ENCODE assay signal across 21 cellular contexts in genomic region chr3:110774496-110775265, GRCh38.
DNase-seq lines count a peak whose midpoint lies in the region; ATAC-seq and TF ChIP-seq lines count a peak whose summit lies in the region.
"Had no signal": no experiment of that assay in that cellular context is flagged by ENCODE, and none has a peak within 500 bp of the region (broad histone marks: within the 10 kb centered on the region; RNA-seq: fewer than 3 reads in every experiment).

No MANE protein-coding gene starts in this region.

- H3K18ac ChIP-seq in IMR-90 (ENCODE audit: low read depth, low read length), result peak overlapping the region; percentile 94

- H3K9me3 ChIP-seq in IMR-90 (ENCODE audit: control insufficient read depth, insufficient read depth, low read length), result no peaks in the 10 kb centered on the region
- H3K9me3 ChIP-seq: A549, BLaER1, neutrophil, upper lobe of left lung had no signal

- peak; percentile 48 for ATAC-seq in IMR-90 (ENCODE audit: low read depth)
- no peak for ATAC-seq in GM21528 (IDR thresholded peaks at IDR 0.05; ENCODE audit: low FRiP score, unreplicated experiment)
- ATAC-seq in GM18861 (IDR thresholded peaks at IDR 0.05; ENCODE audit: unreplicated experiment), result no peak
- ATAC-seq: activated CD8-positive, alpha-beta T cell treated with anti-CD3 and anti-CD28 coated beads for 36 hours; activated naive CD8-positive, alpha-beta T cell treated with anti-CD3 and anti-CD28 coated beads, Interleukin-2, amount 50 U/mL, for 24 hours had no signal

- POLR2A ChIA-PET in IMR-90 (lab: Charles Lee; ENCODE audit: unreplicated experiment), result no interaction called here

- peak overlapping the region; percentile 78 for H4K91ac ChIP-seq in IMR-90 (ENCODE audit: insufficient read depth, low read depth, low read length)

- H3K9me3 Mint-ChIP-seq in Calu3 (ENCODE audit: low read depth, unreplicated experiment), result no peaks in the 10 kb centered on the region
- H3K9me3 Mint-ChIP-seq in nephron progenitor cell, result no peaks in the 10 kb centered on the region
- H3K9me3 Mint-ChIP-seq: activated CD8-positive, alpha-beta T cell treated with anti-CD3 and anti-CD28 coated beads for 36 hours; activated naive CD8-positive, alpha-beta T cell treated with anti-CD3 and anti-CD28 coated beads, Interleukin-2, amount 50 U/mL, for 24 hours had no signal

- intact Hi-C loops in Calu3 (cut with micrococcal nuclease; ENCODE audit: unreplicated experiment) (loop anchor here (5.0 kb wide), 1 partner anchor 298 kb away; the partner anchor contains the start of gene NECTIN3), IMR-90 (cut with micrococcal nuclease) (loop anchor here (5.0 to 10.0 kb wide), 2 partner anchors 242 to 350 kb away; no protein-coding TSS in a partner anchor)

- H3K9me1 ChIP-seq in IMR-90 (ENCODE audit: insufficient read depth, low read length), result no peaks in the 10 kb centered on the region

- H3K4me1 ChIP-seq in IMR-90 (ENCODE audit: control insufficient read depth, insufficient read depth, low read length), result peaks cover 7% of the 10 kb centered on the region; the same call in 1 of the 2 replicates
- H3K4me1 ChIP-seq: BLaER1, upper lobe of left lung had no signal

- peak overlapping the region; percentile 64 for H3K56ac ChIP-seq in IMR-90 (ENCODE audit: extremely low read depth, insufficient read depth, low read length)

- peak overlapping the region; percentile 25; the same call in 2 of the 3 replicates for H2BK15ac ChIP-seq in IMR-90 (ENCODE audit: low read depth, low read length)

- no peak for TF ChIP-seq POLR2A in IMR-90 (IDR thresholded peaks at IDR 0.05; ENCODE audit: low read depth, low read length)

- dilution Hi-C loops in IMR-90 (cut with HindIII; ENCODE audit: low sequenced_read_pairs, unreplicated experiment), result no loop called here

- in situ Hi-C loops in IMR-90 (cut with MboI; ENCODE audit: low sequenced_read_pairs), result no loop called here
- in situ Hi-C loops in brain microvascular endothelial cell (cut with HindIII; ENCODE audit: low pct_ligation_motif_present, low sequenced_read_pairs), result no loop called here

- peak overlapping the region; percentile 57; the same call in 1 of the 2 replicates for H3K4me2 ChIP-seq in IMR-90 (ENCODE audit: low read depth, low read length)
- H3K4me2 ChIP-seq: BLaER1 had no signal

- H3K27me3 ChIP-seq in IMR-90 (ENCODE audit: control insufficient read depth, insufficient read depth, low read length) (no peaks in the 10 kb centered on the region), brain microvascular endothelial cell (replicated peaks) (no peaks in the 10 kb centered on the region)
- H3K27me3 ChIP-seq: BLaER1, neutrophil, upper lobe of left lung had no signal

- no peak overlapping the region for H2AK9ac ChIP-seq in IMR-90 (replicated peaks; ENCODE audit: low read depth, low read length, poor library complexity)

- H3K36me3 Mint-ChIP-seq in Calu3 (ENCODE audit: insufficient read depth, unreplicated experiment), result no peaks in the 10 kb centered on the region
- H3K36me3 Mint-ChIP-seq in nephron progenitor cell (ENCODE audit: low read depth), result no peaks in the 10 kb centered on the region

- H3K27ac ChIP-seq in IMR-90 (ENCODE audit: insufficient read depth, low read length) (peak overlapping the region; percentile 39), brain microvascular endothelial cell (peak overlapping the region; percentile 53), caudate nucleus (ENCODE audit: low read depth, low read length) (no peak overlapping the region)
- H3K27ac ChIP-seq: BLaER1, neutrophil, upper lobe of left lung had no signal

- 0 out of 2 replicates have a peak, but pooled peaks have one; percentile 5 for TF ChIP-seq RAD21 in IMR-90 (IDR thresholded peaks at IDR 0.05; ENCODE audit: low read length)

- 100% methylated on average over 2 of the region's 7 CpGs; no CpG with 5 or more reads in 1 of the 2 experiments for WGBS in IMR-90 (ENCODE audit: extremely low coverage in 2 of 2, insufficient read length in 1 of 2), 2 experiments

- peak overlapping the region; percentile 57 to 74; a peak in 3 of 4 replicates for H4K8ac ChIP-seq in IMR-90 (ENCODE audit: low read depth in 2 of 2, low read length in 2 of 2)

- H3K4me3 ChIP-seq in IMR-90 (ENCODE audit: insufficient read depth, low read depth, low read length), result no peak overlapping the region
- H3K4me3 ChIP-seq in brain microvascular endothelial cell (ENCODE audit: low read depth, low read length), result no peak overlapping the region
- H3K4me3 ChIP-seq: A549, BLaER1, lung, upper lobe of left lung had no signal

- CTCF ChIA-PET in Calu3 (lab: Charles Lee) (interaction anchor here (0.6 kb wide), 1 partner anchor 1500 kb away, joined by 5 read pairs; no protein-coding TSS in a partner anchor), IMR-90 (lab: Yijun Ruan, JAX) (interaction anchor here (0.7 kb wide), 1 partner anchor 908 kb away, joined by 8 read pairs; no protein-coding TSS in a partner anchor)

- H3K36me3 ChIP-seq in IMR-90 (ENCODE audit: control insufficient read depth, insufficient read depth, low read length) (no peaks in the 10 kb centered on the region), brain microvascular endothelial cell (replicated peaks) (no peaks in the 10 kb centered on the region)
- H3K36me3 ChIP-seq: BLaER1, neutrophil, upper lobe of left lung had no signal

- H3K27ac Mint-ChIP-seq in Calu3 (ENCODE audit: unreplicated experiment), result peak overlapping the region; percentile 13
- H3K27ac Mint-ChIP-seq in nephron progenitor cell, result peak overlapping the region; percentile 86
- H3K27ac Mint-ChIP-seq: activated CD8-positive, alpha-beta T cell treated with anti-CD3 and anti-CD28 coated beads for 36 hours; activated naive CD8-positive, alpha-beta T cell treated with anti-CD3 and anti-CD28 coated beads, Interleukin-2, amount 50 U/mL, for 24 hours had no signal

- H2BK20ac ChIP-seq in IMR-90 (ENCODE audit: low read depth, low read length), result peak overlapping the region; percentile 89

- H3K4me1 Mint-ChIP-seq in Calu3 (ENCODE audit: low read depth, unreplicated experiment) (peaks cover 24% of the 10 kb centered on the region), nephron progenitor cell (peaks cover 13% of the 10 kb centered on the region)
- H3K4me1 Mint-ChIP-seq: activated naive CD8-positive, alpha-beta T cell treated with anti-CD3 and anti-CD28 coated beads, Interleukin-2, amount 50 U/mL, for 24 hours had no signal

- no peak overlapping the region for H2AFZ ChIP-seq in IMR-90 (replicated peaks; ENCODE audit: low read length, poor library complexity)

- H4K5ac ChIP-seq in IMR-90 (ENCODE audit: low read depth, low read length), result peak overlapping the region; percentile 90; the same call in 1 of the 2 replicates

- H3K27me3 Mint-ChIP-seq in Calu3 (ENCODE audit: unreplicated experiment), result no peaks in the 10 kb centered on the region
- H3K27me3 Mint-ChIP-seq in nephron progenitor cell (ENCODE audit: low read depth, poor library complexity), result no peaks in the 10 kb centered on the region
- H3K27me3 Mint-ChIP-seq: activated naive CD8-positive, alpha-beta T cell treated with anti-CD3 and anti-CD28 coated beads, Interleukin-2, amount 50 U/mL, for 24 hours had no signal

- no peak for TF ChIP-seq CTCF in Calu3 (IDR thresholded peaks at IDR 0.05; ENCODE audit: unreplicated experiment)
- no peak for TF ChIP-seq CTCF in IMR-90 (conservative IDR thresholded peaks at IDR 0.05; ENCODE audit: low read depth, low read length)
- no peak for TF ChIP-seq CTCF in brain microvascular endothelial cell (IDR thresholded peaks at IDR 0.05; ENCODE audit: low read depth, low read length, missing control alignments)
- TF ChIP-seq CTCF in nephron progenitor cell (IDR thresholded peaks at IDR 0.05), result no peak

- peak overlapping the region; percentile 74 for H3K4ac ChIP-seq in IMR-90 (ENCODE audit: low read depth, low read length)

- peak overlapping the region; percentile 89 for H2BK120ac ChIP-seq in IMR-90 (ENCODE audit: low read depth, low read length)

- H2AK5ac ChIP-seq in IMR-90 (ENCODE audit: low read depth, low read length), result peak overlapping the region; percentile 54

- peak overlapping the region; percentile 60 for H3K14ac ChIP-seq in IMR-90 (replicated peaks; ENCODE audit: low read depth, low read length)

- peak overlapping the region; percentile 96 for H2BK5ac ChIP-seq in IMR-90 (ENCODE audit: low read depth, low read length, poor library complexity, severe bottlenecking)

- no peaks in the 10 kb centered on the region for H3K79me1 ChIP-seq in IMR-90 (ENCODE audit: low read depth in 1 of 2, low read length in 2 of 2)

- peak overlapping the region; percentile 85; the same call in 1 of the 2 replicates for H3K23ac ChIP-seq in IMR-90 (ENCODE audit: low read depth, low read length)

- H4K20me1 ChIP-seq in IMR-90 (ENCODE audit: insufficient read depth, low read length), result no peaks in the 10 kb centered on the region
- H4K20me1 ChIP-seq: BLaER1 had no signal

- no peak overlapping the region for H3K4me3 Mint-ChIP-seq in Calu3 (ENCODE audit: low read depth, unreplicated experiment)
- H3K4me3 Mint-ChIP-seq in nephron progenitor cell, result no peak overlapping the region
- H3K4me3 Mint-ChIP-seq: activated CD8-positive, alpha-beta T cell treated with anti-CD3 and anti-CD28 coated beads for 36 hours; activated naive CD8-positive, alpha-beta T cell treated with anti-CD3 and anti-CD28 coated beads, Interleukin-2, amount 50 U/mL, for 24 hours had no signal

- DNase-seq in Calu3, result no peak
- peak; percentile 89 for DNase-seq in IMR-90
- peak; percentile 57 for DNase-seq in brain microvascular endothelial cell
- DNase-seq in nephron progenitor cell, result no peak
- DNase-seq in caudate nucleus (lab: John Stamatoyannopoulos, UW), result no peak
- DNase-seq in NCI-H1105 (lab: John Stamatoyannopoulos, UW), result no peak
- DNase-seq: activated CD4-positive, alpha-beta T cell treated with anti-CD3 and anti-CD28 coated beads for 1 hour; activated CD8-positive, alpha-beta T cell treated with anti-CD3 and anti-CD28 coated beads for 36 hours; activated gamma-delta T cell treated with Interleukin-2 at 50 U/mL for 16 hours; activated naive CD8-positive, alpha-beta T cell treated with anti-CD3 and anti-CD28 coated beads, Interleukin-2, amount 50 U/mL, for 24 hours; COR-L47; dermis blood vessel endothelial cell; KBM-7; NCI-H69; upper lobe of left lung had no signal

- no peak overlapping the region; the same call in 1 of the 2 replicates for H3K9ac ChIP-seq in IMR-90 (ENCODE audit: low read depth, low read length)
- H3K9ac ChIP-seq: BLaER1 had no signal

- no TSS peak for BruUV-seq in Calu3 (replicated peaks; lab: Mats Ljungman, UMichigan)
- BruUV-seq in IMR-90 (replicated peaks; lab: Mats Ljungman, UMichigan), result no TSS peak

TF ChIP-seq in IMR-90, 13 proteins besides CTCF, POLR2A, EP300 and RAD21 (continues in another document):
- TF ChIP-seq MXI1 (IDR thresholded peaks at IDR 0.05; ENCODE audit: borderline replicate concordance, low read depth, low read length), result no peak
- TF ChIP-seq CEBPB (IDR thresholded peaks at IDR 0.05; ENCODE audit: low read depth, low read length), result peak; percentile 70
- no peak for TF ChIP-seq USF2 (IDR thresholded peaks at IDR 0.05; ENCODE audit: low read depth, low read length)

Comparison
In these comparisons a context has a peak if more than half of its experiments do, and no peak if none do; other contexts are left out.
1. DNase-seq: peak in IMR-90 (single experiment) and brain microvascular endothelial cell (single experiment); none in Calu3 (single experiment), nephron progenitor cell (single experiment), caudate nucleus (0 of 61) and NCI-H1105 (single experiment).